ENCODE assay signal across 15 cellular contexts in genomic region chr2:201114350-201114749, GRCh38. TPM values are rescaled to one million over a fixed set of nuclear protein-coding genes. Genes with fewer than 3 reads are reported as not detected.
DNase-seq lines count a peak whose midpoint lies in the region; ATAC-seq, FAIRE-seq and TF ChIP-seq lines count a peak whose summit lies in the region.
"Had no signal": no experiment of that assay in that cellular context is flagged by ENCODE, and none has a peak within 500 bp of the region (broad histone marks: within the 10 kb centered on the region; RNA-seq: fewer than 3 reads in every experiment).

No MANE protein-coding gene starts in this region.

- H4K91ac ChIP-seq in mesenchymal stem cell (ENCODE audit: low read length): no peak overlapping the region

- H2BK12ac ChIP-seq in mesenchymal stem cell (ENCODE audit: low read length in 2 of 2): no peak overlapping the region

- H2BK120ac ChIP-seq in mesenchymal stem cell (ENCODE audit: low read depth, low read length): no peak overlapping the region

- H2AK5ac ChIP-seq in mesenchymal stem cell (ENCODE audit: low read length, severe bottlenecking): no peak overlapping the region

- no peak overlapping the region for H2BK15ac ChIP-seq in mesenchymal stem cell (ENCODE audit: low read depth, poor library complexity, severe bottlenecking)

- peak overlapping the region; percentile 99 for H3K27ac Mint-ChIP-seq in Calu3 (ENCODE audit: unreplicated experiment)
- H3K27ac Mint-ChIP-seq in activated naive CD8-positive, alpha-beta T cell: peak overlapping the region; percentile 99
- H3K27ac Mint-ChIP-seq: H9 had no signal

- no peaks in the 10 kb centered on the region for H3K27me3 ChIP-seq in mesenchymal stem cell (ENCODE audit: control insufficient read depth in 1 of 2, insufficient read depth in 1 of 2, low read length in 2 of 2)
- H3K27me3 ChIP-seq: right atrium auricular region had no signal

- no peak for TF ChIP-seq POLR2A in A549 (IDR thresholded peaks at IDR 0.05; ENCODE audit: low read length)

- no peak overlapping the region for H3K4ac ChIP-seq in mesenchymal stem cell (ENCODE audit: low read depth in 1 of 2, low read length in 2 of 2)

- BruUV-seq in Calu3 (replicated peaks; lab: Mats Ljungman, UMichigan): no TSS peak

- H3K79me1 ChIP-seq in mesenchymal stem cell (replicated peaks; ENCODE audit: low read length, poor library complexity, severe bottlenecking): peaks cover 5% of the 10 kb centered on the region

- no peak overlapping the region for H2BK5ac ChIP-seq in mesenchymal stem cell (ENCODE audit: low read depth, low read length, poor library complexity, severe bottlenecking)

- no peak for DNase-seq in A549 (ENCODE audit: low read depth in 1 of 2, low spot score in 1 of 2)
- no peak for DNase-seq in Calu3
- no peak for DNase-seq in mesenchymal stem cell
- DNase-seq: activated gamma-delta T cell, dermis blood vessel endothelial cell, H9, NCI-H1930 had no signal

- TF ChIP-seq CTCF in A549 (IDR thresholded peaks at IDR 0.05) (no peak), Calu3 (IDR thresholded peaks at IDR 0.05; ENCODE audit: unreplicated experiment) (no peak)

- CTCF ChIA-PET in A549 (lab: Yijun Ruan, JAX): interaction anchor here (0.6 to 5.1 kb wide), 4 partner anchors 44 to 496 kb away, joined by 3 to 108 read pairs (median 8); no protein-coding TSS in a partner anchor
- CTCF ChIA-PET in Calu3 (lab: Charles Lee): interaction anchor here (0.7 to 1.2 kb wide), 3 partner anchors 44 to 208 kb away, joined by 3 read pairs; partner anchors contain the start of gene CASP10

- no peak for ATAC-seq in A549
- ATAC-seq in GM18907 (IDR thresholded peaks at IDR 0.05; ENCODE audit: unreplicated experiment): no peak
- no peak for ATAC-seq in HG03095 (IDR thresholded peaks at IDR 0.05; ENCODE audit: unreplicated experiment)
- no peak for ATAC-seq in GM19023 (IDR thresholded peaks at IDR 0.05; ENCODE audit: unreplicated experiment)
- ATAC-seq in HG02870 (IDR thresholded peaks at IDR 0.05; ENCODE audit: unreplicated experiment): no peak

- no peak for TF ChIP-seq RAD21 in A549 (conservative IDR thresholded peaks at IDR 0.05 in 1 of 2, IDR thresholded peaks at IDR 0.05 in 1 of 2)

- POLR2A ChIA-PET in A549 (lab: Yijun Ruan, JAX): interaction anchor here (1.2 kb wide), 1 partner anchor 225 kb away, joined by 3 read pairs; the partner anchor contains the start of genes NIF3L1 and PPIL3

- peak overlapping the region; percentile 100 for H3K9ac ChIP-seq in mesenchymal stem cell (ENCODE audit: low read length)

- H3K36me3 ChIP-seq in mesenchymal stem cell (ENCODE audit: control insufficient read depth in 1 of 2, insufficient read depth in 2 of 2, low read depth in 1 of 2, low read length in 2 of 2): no peaks in the 10 kb centered on the region

- H3K4me2 ChIP-seq in A549 (peak overlapping the region; percentile 44), mesenchymal stem cell (ENCODE audit: low read length, poor library complexity, severe bottlenecking) (no peak overlapping the region)

- 68% methylated on average over 4 of the region's 4 CpGs for WGBS in A549 (ENCODE audit: missing lambda C conversion rate)
- WGBS in mesenchymal stem cell: 97% methylated on average over 3 of the region's 4 CpGs

- FAIRE-seq in A549 (lab: Jason Lieb, UNC): no peak
- FAIRE-seq: TTC549 had no signal

- H3K27me3 Mint-ChIP-seq in Calu3 (ENCODE audit: unreplicated experiment): no peaks in the 10 kb centered on the region
- no peaks in the 10 kb centered on the region for H3K27me3 Mint-ChIP-seq in activated naive CD8-positive, alpha-beta T cell

- H3K18ac ChIP-seq in mesenchymal stem cell (ENCODE audit: low read depth in 1 of 2, low read length in 2 of 2): no peak overlapping the region

- H3K4me3 ChIP-seq in A549: no peak overlapping the region
- H3K4me3 ChIP-seq in mesenchymal stem cell (ENCODE audit: insufficient read depth in 1 of 2, low read depth in 1 of 2, low read length in 2 of 2): peak overlapping the region in 1 of 2 experiments; percentile 97
- H3K4me3 ChIP-seq: lung, right atrium auricular region had no signal

- no peak overlapping the region for H2AFZ ChIP-seq in mesenchymal stem cell (ENCODE audit: low read depth, low read length)

- no peak overlapping the region for H3K14ac ChIP-seq in mesenchymal stem cell (ENCODE audit: low read length in 2 of 2)

- H4K8ac ChIP-seq in mesenchymal stem cell (ENCODE audit: low read length): no peak overlapping the region

- H3K27ac ChIP-seq in A549 (peak overlapping the region; percentile 27 to 99; a peak in 2 of 6 replicates), mesenchymal stem cell (ENCODE audit: low read length, poor library complexity, severe bottlenecking) (no peak overlapping the region)

- no peak overlapping the region for H3K23ac ChIP-seq in mesenchymal stem cell (ENCODE audit: low read length in 2 of 2)

- H3K4me3 Mint-ChIP-seq in Calu3 (ENCODE audit: low read depth, unreplicated experiment): peak overlapping the region; percentile 71
- peak overlapping the region; percentile 92 for H3K4me3 Mint-ChIP-seq in activated naive CD8-positive, alpha-beta T cell

- H3K9me3 ChIP-seq in A549 (no peaks in the 10 kb centered on the region), mesenchymal stem cell (ENCODE audit: control insufficient read depth, low read length) (no peaks in the 10 kb centered on the region)
- H3K9me3 ChIP-seq: right atrium auricular region had no signal

- TF ChIP-seq EP300 in A549 (IDR thresholded peaks at IDR 0.05): no peak

- H3K4me1 Mint-ChIP-seq in Calu3 (ENCODE audit: low read depth, unreplicated experiment): peaks cover 20% of the 10 kb centered on the region
- peaks cover 29% of the 10 kb centered on the region for H3K4me1 Mint-ChIP-seq in activated naive CD8-positive, alpha-beta T cell (ENCODE audit: low read depth)

- H3K36me3 Mint-ChIP-seq in Calu3 (ENCODE audit: insufficient read depth, unreplicated experiment): peaks cover 63% of the 10 kb centered on the region
- no peaks in the 10 kb centered on the region for H3K36me3 Mint-ChIP-seq in activated naive CD8-positive, alpha-beta T cell

- no peaks in the 10 kb centered on the region for H3K9me3 Mint-ChIP-seq in Calu3 (ENCODE audit: low read depth, unreplicated experiment)
- no peaks in the 10 kb centered on the region for H3K9me3 Mint-ChIP-seq in activated naive CD8-positive, alpha-beta T cell (ENCODE audit: low read depth)
- H3K9me3 Mint-ChIP-seq: H9 had no signal

- intact Hi-C loops in Calu3 (cut with micrococcal nuclease; ENCODE audit: unreplicated experiment): no loop called here

- H3K4me1 ChIP-seq in A549 (peaks cover 21% of the 10 kb centered on the region), mesenchymal stem cell (ENCODE audit: control insufficient read depth, insufficient read depth, low read depth, low read length) (peaks cover 12% of the 10 kb centered on the region)

TF ChIP-seq in A549, 52 proteins besides CTCF, POLR2A, EP300 and RAD21:
- TF ChIP-seq HEYL (CRISPR knock-in tag; IDR thresholded peaks at IDR 0.05) (no peak), PHF8 (IDR thresholded peaks at IDR 0.05; ENCODE audit: borderline replicate concordance, low read depth) (no peak), EHMT2 (IDR thresholded peaks at IDR 0.05; ENCODE audit: low read depth) (no peak), BCL3 (IDR thresholded peaks at IDR 0.05) (no peak), ZSCAN20 (CRISPR knock-in tag; IDR thresholded peaks at IDR 0.05) (no peak)

RNA-seq across cellular contexts. Expression of gene CFLAR, which starts 1.6 kb away (rescaled TPM):
- 64.0 and 89.4 TPM in 2 replicates for polyA plus RNA-seq in A549 (2011; rRNA removed)
- polyA plus RNA-seq in A549 (2012; cell fraction: cytosol; rRNA removed): 41.6 and 47.7 TPM in 2 replicates
- polyA plus RNA-seq in A549 (2012; cell fraction: nucleus; rRNA removed): 44.8 and 63.7 TPM in 2 replicates
- polyA plus RNA-seq in A549 (2017; fragmentation: RNase III; extraction: RNeasy Plus Mini Kit Qiagen cat#74134 plus additional on column Dnase treatment): 56.5 to 64.0 TPM (median 56.5 TPM) in 3 replicates
- polyA minus RNA-seq in A549 (2011; rRNA and poly(A)+ RNA removed): 65.7 and 70.3 TPM in 2 replicates
- 232 and 285 TPM in 2 replicates for total RNA-seq in Calu3 (2022)
- polyA plus RNA-seq in mesenchymal stem cell (2013, experiment 1 of 2): 25.5 TPM
- polyA plus RNA-seq in mesenchymal stem cell (2013, experiment 2 of 2): 25.2 TPM

RNA-seq across cellular contexts. Expression of gene NDUFB3, which starts 42.5 kb away (rescaled TPM):
- polyA plus RNA-seq in A549 (2011; rRNA removed) (103 and 162 TPM in 2 replicates), A549 (2017; fragmentation: RNase III; extraction: RNeasy Plus Mini Kit Qiagen cat#74134 plus additional on column Dnase treatment) (220 to 232 TPM (median 223 TPM) in 3 replicates)
- polyA plus RNA-seq in A549 (2012; cell fraction: cytosol; rRNA removed): 61.3 and 86.3 TPM in 2 replicates
- 12.8 and 25.2 TPM in 2 replicates for polyA plus RNA-seq in A549 (2012; cell fraction: nucleus; rRNA removed)
- 4.8 and 7.6 TPM in 2 replicates for polyA minus RNA-seq in A549 (2011; rRNA and poly(A)+ RNA removed)
- total RNA-seq in Calu3 (2022): 133 and 140 TPM in 2 replicates
- 145 TPM for polyA plus RNA-seq in mesenchymal stem cell (2013, experiment 1 of 2)
- polyA plus RNA-seq in mesenchymal stem cell (2013, experiment 2 of 2): 144 TPM

RNA-seq across cellular contexts. Expression of gene HYCC2, which starts 42.9 kb away (rescaled TPM):
- polyA plus RNA-seq in A549 (2011; rRNA removed): 5.8 and 7.3 TPM in 2 replicates
- polyA plus RNA-seq in A549 (2012; cell fraction: cytosol; rRNA removed): 1.0 TPM in 2 replicates
- polyA plus RNA-seq in A549 (2012; cell fraction: nucleus; rRNA removed): 0.94 and 1.5 TPM in 2 replicates
- polyA plus RNA-seq in A549 (2017; fragmentation: RNase III; extraction: RNeasy Plus Mini Kit Qiagen cat#74134 plus additional on column Dnase treatment): 2.4 to 3.0 TPM (median 2.9 TPM) in 3 replicates
- polyA minus RNA-seq in A549 (2011; rRNA and poly(A)+ RNA removed): 6.4 and 8.1 TPM in 2 replicates
- 37.5 and 45.6 TPM in 2 replicates for total RNA-seq in Calu3 (2022)
- 4.5 TPM for polyA plus RNA-seq in mesenchymal stem cell (2013, experiment 1 of 2)
- polyA plus RNA-seq in mesenchymal stem cell (2013, experiment 2 of 2): 4.3 TPM
